In genomic region chr10:105837951-105838350, GRCh38 we compare ENCODE assay signal across 9 cellular contexts.
DNase-seq lines count a peak whose midpoint lies in the region; ATAC-seq and TF ChIP-seq lines count a peak whose summit lies in the region.
"Had no signal": no experiment of that assay in that cellular context is flagged by ENCODE, and none has a peak within 500 bp of the region (broad histone marks: within the 10 kb centered on the region; RNA-seq: fewer than 3 reads in every experiment).

No MANE protein-coding gene starts in this region.

- in situ Hi-C loops in astrocyte of the cerebellum (cut with HindIII; ENCODE audit: low sequenced_read_pairs) = no loop called here

- peak overlapping the region; percentile 23 for H2AFZ ChIP-seq in DND-41 (ENCODE audit: low read depth, low read length)

- ATAC-seq in DND-41 (ENCODE audit: insufficient read depth, low read depth) (peak; percentile 85), HG03565 (IDR thresholded peaks at IDR 0.05; ENCODE audit: unreplicated experiment) (peak; percentile 92)

- no peaks in the 10 kb centered on the region for H3K36me3 ChIP-seq in DND-41 (ENCODE audit: insufficient read depth, low read length)
- no peaks in the 10 kb centered on the region for H3K36me3 ChIP-seq in mucosa of stomach (ENCODE audit: control insufficient read depth, insufficient read depth, low read length)
- no peaks in the 10 kb centered on the region for H3K36me3 ChIP-seq in Peyer's patch

- H3K9ac ChIP-seq in DND-41 (ENCODE audit: low read depth, low read length) = no peak overlapping the region
- H3K9ac ChIP-seq in mucosa of stomach (ENCODE audit: low read length) = no peak overlapping the region

- H3K4me3 ChIP-seq in DND-41 (ENCODE audit: low read depth in 1 of 2, low read length in 2 of 2) (peak overlapping the region in 1 of 2 experiments; percentile 34; a peak in 1 of 4 replicates), astrocyte of the cerebellum (ENCODE audit: low read depth, low read length) (peak overlapping the region; percentile 32), mucosa of stomach (ENCODE audit: low read length) (peak overlapping the region; percentile 27), Peyer's patch (peak overlapping the region in 2 of 4 donors; percentile 32 to 37)

- H3K9me3 ChIP-seq in DND-41 (ENCODE audit: insufficient read depth, low read length, severe bottlenecking) = no peaks in the 10 kb centered on the region
- H3K9me3 ChIP-seq in mucosa of stomach (ENCODE audit: control insufficient read depth, low read length) = no peaks in the 10 kb centered on the region
- no peaks in the 10 kb centered on the region for H3K9me3 ChIP-seq in Peyer's patch

- TF ChIP-seq CTCF in DND-41 (IDR thresholded peaks at IDR 0.05; ENCODE audit: borderline replicate concordance, extremely low read depth, low read length, poor library complexity, severe bottlenecking) = no peak
- TF ChIP-seq CTCF in GM20000 (IDR thresholded peaks at IDR 0.05; ENCODE audit: extremely low read depth, missing control alignments) = no peak
- no peak for TF ChIP-seq CTCF in astrocyte of the cerebellum (IDR thresholded peaks at IDR 0.05; ENCODE audit: low read depth, low read length, missing control alignments)
- no peak for TF ChIP-seq CTCF in Peyer's patch (IDR thresholded peaks at IDR 0.05)

- no peak for TF ChIP-seq POLR2A in Peyer's patch (IDR thresholded peaks at IDR 0.05)

- no peaks in the 10 kb centered on the region for H3K27me3 ChIP-seq in DND-41 (ENCODE audit: insufficient read depth, low read length, poor library complexity)
- no peaks in the 10 kb centered on the region for H3K27me3 ChIP-seq in mucosa of stomach (ENCODE audit: control insufficient read depth, insufficient read depth, low read length)
- no peaks in the 10 kb centered on the region for H3K27me3 ChIP-seq in Peyer's patch

- H3K79me2 ChIP-seq in DND-41 (ENCODE audit: insufficient read depth, low read length) = no peaks in the 10 kb centered on the region

- H3K4me1 ChIP-seq in DND-41 (ENCODE audit: insufficient read depth, low read length) = peaks cover 10% of the 10 kb centered on the region
- no peaks in the 10 kb centered on the region for H3K4me1 ChIP-seq in mucosa of stomach (ENCODE audit: control insufficient read depth, insufficient read depth, low read length)
- H3K4me1 ChIP-seq in Peyer's patch = no peaks in the 10 kb centered on the region

- peak overlapping the region; percentile 43 for H3K4me2 ChIP-seq in DND-41 (ENCODE audit: insufficient read depth, low read length)

- H3K27ac ChIP-seq in DND-41 (ENCODE audit: low read length) (no peak overlapping the region), Peyer's patch (no peak overlapping the region)
- H3K27ac ChIP-seq: HL-60 had no signal

- DNase-seq in DND-41 = no peak
- peak; percentile 38 for DNase-seq in GM20000 (ENCODE audit: low spot score)
- peak; percentile 27 for DNase-seq in astrocyte of the cerebellum (ENCODE audit: low read depth)
- no peak for DNase-seq in Peyer's patch
- DNase-seq in NCI-H1930 (lab: John Stamatoyannopoulos, UW) = no peak
- DNase-seq in NCI-H1694 (lab: John Stamatoyannopoulos, UW) = no peak

- no peaks in the 10 kb centered on the region for H4K20me1 ChIP-seq in DND-41 (ENCODE audit: insufficient read depth, low read length)

Comparison
In these comparisons a context has a peak if more than half of its experiments do, and no peak if none do; other contexts are left out.
1. DNase-seq: peak in GM20000 (single experiment) and astrocyte of the cerebellum (single experiment); none in DND-41 (single experiment), Peyer's patch (0 of 3), NCI-H1930 (0 of 2) and NCI-H1694 (single experiment).